In genomic region chr1:62321438-62321837, GRCh38 we compare ENCODE assay signal across 1 cellular context.
A peak's percentile ranks its signal among the peaks of the same experiment; 100 is the strongest.
TF ChIP-seq lines count a peak whose summit lies in the region.

No MANE protein-coding gene starts in this region.

TF ChIP-seq in HEK293, 187 proteins besides CTCF, POLR2A, EP300 and RAD21 (continued from another document):
- TF ChIP-seq, protein P1, sequence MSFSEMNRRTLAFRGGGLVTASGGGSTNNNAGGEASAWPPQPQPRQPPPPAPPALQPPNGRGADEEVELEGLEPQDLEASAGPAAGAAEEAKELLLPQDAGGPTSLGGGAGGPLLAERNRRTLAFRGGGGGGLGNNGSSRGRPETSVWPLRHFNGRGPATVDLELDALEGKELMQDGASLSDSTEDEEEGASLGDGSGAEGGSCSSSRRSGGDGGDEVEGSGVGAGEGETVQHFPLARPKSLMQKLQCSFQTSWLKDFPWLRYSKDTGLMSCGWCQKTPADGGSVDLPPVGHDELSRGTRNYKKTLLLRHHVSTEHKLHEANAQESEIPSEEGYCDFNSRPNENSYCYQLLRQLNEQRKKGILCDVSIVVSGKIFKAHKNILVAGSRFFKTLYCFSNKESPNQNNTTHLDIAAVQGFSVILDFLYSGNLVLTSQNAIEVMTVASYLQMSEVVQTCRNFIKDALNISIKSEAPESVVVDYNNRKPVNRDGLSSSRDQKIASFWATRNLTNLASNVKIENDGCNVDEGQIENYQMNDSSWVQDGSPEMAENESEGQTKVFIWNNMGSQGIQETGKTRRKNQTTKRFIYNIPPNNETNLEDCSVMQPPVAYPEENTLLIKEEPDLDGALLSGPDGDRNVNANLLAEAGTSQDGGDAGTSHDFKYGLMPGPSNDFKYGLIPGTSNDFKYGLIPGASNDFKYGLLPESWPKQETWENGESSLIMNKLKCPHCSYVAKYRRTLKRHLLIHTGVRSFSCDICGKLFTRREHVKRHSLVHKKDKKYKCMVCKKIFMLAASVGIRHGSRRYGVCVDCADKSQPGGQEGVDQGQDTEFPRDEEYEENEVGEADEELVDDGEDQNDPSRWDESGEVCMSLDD (tag by site-specific recombination; IDR thresholded peaks at IDR 0.05) = no peak
- TF ChIP-seq, protein P2, sequence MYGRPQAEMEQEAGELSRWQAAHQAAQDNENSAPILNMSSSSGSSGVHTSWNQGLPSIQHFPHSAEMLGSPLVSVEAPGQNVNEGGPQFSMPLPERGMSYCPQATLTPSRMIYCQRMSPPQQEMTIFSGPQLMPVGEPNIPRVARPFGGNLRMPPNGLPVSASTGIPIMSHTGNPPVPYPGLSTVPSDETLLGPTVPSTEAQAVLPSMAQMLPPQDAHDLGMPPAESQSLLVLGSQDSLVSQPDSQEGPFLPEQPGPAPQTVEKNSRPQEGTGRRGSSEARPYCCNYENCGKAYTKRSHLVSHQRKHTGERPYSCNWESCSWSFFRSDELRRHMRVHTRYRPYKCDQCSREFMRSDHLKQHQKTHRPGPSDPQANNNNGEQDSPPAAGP (tag by site-specific recombination; IDR thresholded peaks at IDR 0.05) = no peak
- peak; percentile 40; the same call in 1 of the 2 replicates for TF ChIP-seq ZNF600 (tag by site-specific recombination; IDR thresholded peaks at IDR 0.05)
- no peak for TF ChIP-seq ZNF843 (tag by site-specific recombination; IDR thresholded peaks at IDR 0.05)
- TF ChIP-seq, protein P3, sequence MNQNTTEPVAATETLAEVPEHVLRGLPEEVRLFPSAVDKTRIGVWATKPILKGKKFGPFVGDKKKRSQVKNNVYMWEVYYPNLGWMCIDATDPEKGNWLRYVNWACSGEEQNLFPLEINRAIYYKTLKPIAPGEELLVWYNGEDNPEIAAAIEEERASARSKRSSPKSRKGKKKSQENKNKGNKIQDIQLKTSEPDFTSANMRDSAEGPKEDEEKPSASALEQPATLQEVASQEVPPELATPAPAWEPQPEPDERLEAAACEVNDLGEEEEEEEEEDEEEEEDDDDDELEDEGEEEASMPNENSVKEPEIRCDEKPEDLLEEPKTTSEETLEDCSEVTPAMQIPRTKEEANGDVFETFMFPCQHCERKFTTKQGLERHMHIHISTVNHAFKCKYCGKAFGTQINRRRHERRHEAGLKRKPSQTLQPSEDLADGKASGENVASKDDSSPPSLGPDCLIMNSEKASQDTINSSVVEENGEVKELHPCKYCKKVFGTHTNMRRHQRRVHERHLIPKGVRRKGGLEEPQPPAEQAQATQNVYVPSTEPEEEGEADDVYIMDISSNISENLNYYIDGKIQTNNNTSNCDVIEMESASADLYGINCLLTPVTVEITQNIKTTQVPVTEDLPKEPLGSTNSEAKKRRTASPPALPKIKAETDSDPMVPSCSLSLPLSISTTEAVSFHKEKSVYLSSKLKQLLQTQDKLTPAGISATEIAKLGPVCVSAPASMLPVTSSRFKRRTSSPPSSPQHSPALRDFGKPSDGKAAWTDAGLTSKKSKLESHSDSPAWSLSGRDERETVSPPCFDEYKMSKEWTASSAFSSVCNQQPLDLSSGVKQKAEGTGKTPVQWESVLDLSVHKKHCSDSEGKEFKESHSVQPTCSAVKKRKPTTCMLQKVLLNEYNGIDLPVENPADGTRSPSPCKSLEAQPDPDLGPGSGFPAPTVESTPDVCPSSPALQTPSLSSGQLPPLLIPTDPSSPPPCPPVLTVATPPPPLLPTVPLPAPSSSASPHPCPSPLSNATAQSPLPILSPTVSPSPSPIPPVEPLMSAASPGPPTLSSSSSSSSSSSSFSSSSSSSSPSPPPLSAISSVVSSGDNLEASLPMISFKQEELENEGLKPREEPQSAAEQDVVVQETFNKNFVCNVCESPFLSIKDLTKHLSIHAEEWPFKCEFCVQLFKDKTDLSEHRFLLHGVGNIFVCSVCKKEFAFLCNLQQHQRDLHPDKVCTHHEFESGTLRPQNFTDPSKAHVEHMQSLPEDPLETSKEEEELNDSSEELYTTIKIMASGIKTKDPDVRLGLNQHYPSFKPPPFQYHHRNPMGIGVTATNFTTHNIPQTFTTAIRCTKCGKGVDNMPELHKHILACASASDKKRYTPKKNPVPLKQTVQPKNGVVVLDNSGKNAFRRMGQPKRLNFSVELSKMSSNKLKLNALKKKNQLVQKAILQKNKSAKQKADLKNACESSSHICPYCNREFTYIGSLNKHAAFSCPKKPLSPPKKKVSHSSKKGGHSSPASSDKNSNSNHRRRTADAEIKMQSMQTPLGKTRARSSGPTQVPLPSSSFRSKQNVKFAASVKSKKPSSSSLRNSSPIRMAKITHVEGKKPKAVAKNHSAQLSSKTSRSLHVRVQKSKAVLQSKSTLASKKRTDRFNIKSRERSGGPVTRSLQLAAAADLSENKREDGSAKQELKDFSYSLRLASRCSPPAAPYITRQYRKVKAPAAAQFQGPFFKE (tag by site-specific recombination; IDR thresholded peaks at IDR 0.05; ENCODE audit: borderline replicate concordance) = no peak
- TF ChIP-seq ZNF654 (tag by site-specific recombination; IDR thresholded peaks at IDR 0.05; ENCODE audit: low read depth) = no peak
